16 cellular contexts compared by ENCODE assay signal in the genomic region with DNA sequence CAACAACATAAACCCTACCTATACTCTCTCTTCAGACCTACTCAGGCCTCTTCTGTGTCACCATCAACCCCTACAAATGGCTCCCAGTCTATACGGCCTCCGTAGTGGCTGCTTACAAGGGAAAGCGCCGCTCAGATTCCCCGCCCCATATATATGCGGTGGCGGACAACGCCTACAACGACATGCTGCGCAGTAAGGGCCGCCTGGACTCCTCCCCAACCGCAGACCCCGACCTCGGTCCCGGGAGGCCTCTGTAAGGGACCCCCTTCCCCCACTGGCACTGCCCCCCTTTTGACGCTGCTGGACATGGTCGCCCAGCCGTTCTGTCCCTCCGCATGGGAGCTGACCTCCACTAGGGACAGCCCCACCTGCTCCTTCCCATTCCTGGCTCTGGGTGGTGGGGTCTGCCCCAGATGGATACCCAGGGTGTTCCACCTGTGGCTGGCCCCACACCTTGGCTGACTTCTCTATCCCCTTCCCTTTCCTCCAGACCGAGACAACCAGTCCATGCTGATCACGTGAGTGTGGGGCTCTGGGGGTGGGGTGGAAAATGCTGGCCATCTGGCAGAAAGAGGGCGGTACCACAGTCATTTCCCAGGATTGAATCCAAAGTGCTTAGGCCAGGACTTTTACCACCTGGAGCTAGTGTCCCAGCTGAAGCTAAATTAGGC. TPM values are rescaled to one million over a fixed set of nuclear protein-coding genes. Genes with fewer than 3 reads are reported as not detected.
A peak's percentile ranks its signal among the peaks of the same experiment; 100 is the strongest.
DNase-seq lines count a peak whose midpoint lies in the region; ATAC-seq and TF ChIP-seq lines count a peak whose summit lies in the region.
"Had no signal": no experiment of that assay in that cellular context is flagged by ENCODE, and none has a peak within 500 bp of the region (broad histone marks: within the 10 kb centered on the region; RNA-seq: fewer than 3 reads in every experiment).

No MANE protein-coding gene starts in this region.

- no peaks in the 10 kb centered on the region for H3K36me3 ChIP-seq in GM23338 (ENCODE audit: insufficient read depth)
- no peaks in the 10 kb centered on the region for H3K36me3 ChIP-seq in gastroesophageal sphincter
- H3K36me3 ChIP-seq in psoas muscle (ENCODE audit: insufficient read depth in 1 of 2, low read depth in 1 of 2): no peaks in the 10 kb centered on the region
- H3K36me3 ChIP-seq: adrenal gland, prostate gland had no signal

- H3K36me3 Mint-ChIP-seq in GM23338 (ENCODE audit: low read depth): no peaks in the 10 kb centered on the region
- no peaks in the 10 kb centered on the region for H3K36me3 Mint-ChIP-seq in activated T-helper 17 cell treated with anti-CD3 and anti-CD28 coated beads, Interleukin-2, amount 50 U/mL, for 72 hours (ENCODE audit: low read depth)
- no peaks in the 10 kb centered on the region for H3K36me3 Mint-ChIP-seq in activated naive CD4-positive, alpha-beta T cell treated with anti-CD3 and anti-CD28 coated beads, Interleukin-2, amount 10 ng/mL, durations not matched to agents 7 days and 5 days
- H3K36me3 Mint-ChIP-seq: CD14-positive monocyte had no signal

- peaks cover 33% of the 10 kb centered on the region for H3K4me1 ChIP-seq in GM23338 (ENCODE audit: insufficient read depth)
- peaks cover 0 to 7% (median 0%) of the 10 kb centered on the region in 3 donors for H3K4me1 ChIP-seq in gastroesophageal sphincter
- peaks cover 30% of the 10 kb centered on the region for H3K4me1 ChIP-seq in psoas muscle
- H3K4me1 ChIP-seq: prostate gland had no signal

- H3F3A ChIP-seq in GM23338 (replicated peaks; ENCODE audit: low read depth): 0 out of 2 replicates have a peak, but pooled peaks cover 5% of the 10 kb centered on the region

- H3K9me2 ChIP-seq in GM23338 (ENCODE audit: insufficient read depth): 0 out of 2 replicates have a peak, but pooled peaks cover 4% of the 10 kb centered on the region

- TF ChIP-seq EP300 in gastroesophageal sphincter (IDR thresholded peaks at IDR 0.05): no peak

- H3K9me3 ChIP-seq in gastroesophageal sphincter (no peaks in the 10 kb centered on the region), psoas muscle (no peaks in the 10 kb centered on the region)
- H3K9me3 ChIP-seq: adrenal gland, prostate gland had no signal

- CTCF ChIA-PET in activated naive CD4-positive, alpha-beta T cell treated with anti-CD3 and anti-CD28 coated beads, Interleukin-2, amount 10 ng/mL, durations not matched to agents 7 days and 5 days (lab: Charles Lee): no interaction called here

- no peak overlapping the region for H3K4me3 Mint-ChIP-seq in GM23338
- H3K4me3 Mint-ChIP-seq in activated T-helper 17 cell treated with anti-CD3 and anti-CD28 coated beads, Interleukin-2, amount 50 U/mL, for 72 hours: no peak overlapping the region
- H3K4me3 Mint-ChIP-seq in activated naive CD4-positive, alpha-beta T cell treated with anti-CD3 and anti-CD28 coated beads, Interleukin-2, amount 10 ng/mL, durations not matched to agents 7 days and 5 days: no peak overlapping the region
- H3K4me3 Mint-ChIP-seq: CD14-positive monocyte had no signal

- TF ChIP-seq CTCF in GM23338 (conservative IDR thresholded peaks at IDR 0.05; ENCODE audit: low read depth in 2 of 2) (no peak), gastroesophageal sphincter (IDR thresholded peaks at IDR 0.05) (no peak), psoas muscle (IDR thresholded peaks at IDR 0.05) (no peak)

- intact Hi-C loops in psoas muscle (cut with DNase I): no loop called here

- H3K4me1 Mint-ChIP-seq in GM23338: peaks cover 47% of the 10 kb centered on the region
- peaks cover 5% of the 10 kb centered on the region for H3K4me1 Mint-ChIP-seq in activated T-helper 17 cell treated with anti-CD3 and anti-CD28 coated beads, Interleukin-2, amount 50 U/mL, for 72 hours
- H3K4me1 Mint-ChIP-seq in activated naive CD4-positive, alpha-beta T cell treated with anti-CD3 and anti-CD28 coated beads, Interleukin-2, amount 10 ng/mL, durations not matched to agents 7 days and 5 days: peaks cover 2% of the 10 kb centered on the region
- H3K4me1 Mint-ChIP-seq: CD14-positive monocyte had no signal

- peak; percentile 50 for DNase-seq in GM23338 (ENCODE audit: low spot score)
- peak; percentile 16 for DNase-seq in NCI-H774 (lab: John Stamatoyannopoulos, UW)
- DNase-seq in psoas muscle: peak in 1 of 2 donors; percentile 73
- no peak for DNase-seq in DMS153 treated with DMSO at 0.1 percent for 48 hours (lab: John Stamatoyannopoulos, UW; ENCODE audit: unreplicated experiment)
- no peak for DNase-seq in activated naive CD4-positive, alpha-beta T cell treated with anti-CD3 and anti-CD28 coated beads, Interleukin-2, amount 10 ng/mL, durations not matched to agents 7 days and 5 days
- no peak for DNase-seq in NCI-H2196 treated with DMSO at 0.1 percent for 48 hours (lab: John Stamatoyannopoulos, UW; ENCODE audit: unreplicated experiment)
- DNase-seq: cortex of kidney; NCI-H1105; stimulated activated CD4-positive, alpha-beta T cell treated with anti-CD3 and anti-CD28 coated beads, Interleukin-4, amount 100 ng/mL, for 4 hours; stimulated activated naive CD4-positive, alpha-beta T cell; SW 1271 had no signal

- H4K20me1 ChIP-seq in GM23338 (replicated peaks; ENCODE audit: insufficient read depth): no peaks in the 10 kb centered on the region

- H2AFZ ChIP-seq in GM23338: no peak overlapping the region; the same call in 1 of the 2 replicates

- 18 to 91% methylated on average over 2 to 5 of the region's 22 CpGs for WGBS in gastroesophageal sphincter (ENCODE audit: low coverage in 1 of 2), 2 donors
- 68 to 70% (median 69%) methylated on average over 22 of the region's 22 CpGs for WGBS in psoas muscle, 3 donors

- peaks cover 27% of the 10 kb centered on the region for H3K27me3 Mint-ChIP-seq in GM23338 (ENCODE audit: insufficient read depth, low read depth, poor library complexity)
- H3K27me3 Mint-ChIP-seq in activated T-helper 17 cell treated with anti-CD3 and anti-CD28 coated beads, Interleukin-2, amount 50 U/mL, for 72 hours: peaks cover 31% of the 10 kb centered on the region
- peaks cover 47% of the 10 kb centered on the region for H3K27me3 Mint-ChIP-seq in activated naive CD4-positive, alpha-beta T cell treated with anti-CD3 and anti-CD28 coated beads, Interleukin-2, amount 10 ng/mL, durations not matched to agents 7 days and 5 days

- no peaks in the 10 kb centered on the region for H3K79me2 ChIP-seq in GM23338 (replicated peaks; ENCODE audit: insufficient read depth)

- no peak for TF ChIP-seq POLR2A in gastroesophageal sphincter (IDR thresholded peaks at IDR 0.05)

- H3K4me3 ChIP-seq in GM23338: no peak overlapping the region
- H3K4me3 ChIP-seq in gastroesophageal sphincter: no peak overlapping the region
- no peak overlapping the region for H3K4me3 ChIP-seq in psoas muscle
- H3K4me3 ChIP-seq: adrenal gland, prostate gland had no signal

- 0 out of 2 replicates have a peak overlapping the region, but pooled peaks have one; percentile 44 for H3K27ac Mint-ChIP-seq in GM23338
- no peak overlapping the region for H3K27ac Mint-ChIP-seq in activated T-helper 17 cell treated with anti-CD3 and anti-CD28 coated beads, Interleukin-2, amount 50 U/mL, for 72 hours
- H3K27ac Mint-ChIP-seq in activated naive CD4-positive, alpha-beta T cell treated with anti-CD3 and anti-CD28 coated beads, Interleukin-2, amount 10 ng/mL, durations not matched to agents 7 days and 5 days: no peak overlapping the region
- H3K27ac Mint-ChIP-seq: CD14-positive monocyte had no signal

- H3K27ac ChIP-seq in GM23338 (ENCODE audit: low read depth) (no peak overlapping the region), gastroesophageal sphincter (no peak overlapping the region), psoas muscle (peak overlapping the region; percentile 71)
- H3K27ac ChIP-seq: adrenal gland, prostate gland had no signal

- H3K9me3 Mint-ChIP-seq in GM23338: no peaks in the 10 kb centered on the region
- H3K9me3 Mint-ChIP-seq in activated T-helper 17 cell treated with anti-CD3 and anti-CD28 coated beads, Interleukin-2, amount 50 U/mL, for 72 hours: no peaks in the 10 kb centered on the region
- H3K9me3 Mint-ChIP-seq in activated naive CD4-positive, alpha-beta T cell treated with anti-CD3 and anti-CD28 coated beads, Interleukin-2, amount 10 ng/mL, durations not matched to agents 7 days and 5 days: no peaks in the 10 kb centered on the region
- H3K9me3 Mint-ChIP-seq: CD14-positive monocyte had no signal

- ATAC-seq in GM23338 (no peak), gastroesophageal sphincter (peak; percentile 16), psoas muscle (peak; percentile 18 to 54 (median 44))
- no peak for ATAC-seq in activated T-helper 17 cell treated with anti-CD3 and anti-CD28 coated beads, Interleukin-2, amount 50 U/mL, for 72 hours (replicated peaks)

- H3K27me3 ChIP-seq in GM23338 (ENCODE audit: insufficient read depth): peaks cover 13% of the 10 kb centered on the region; the same call in 1 of the 2 replicates
- H3K27me3 ChIP-seq in gastroesophageal sphincter: peaks cover 63% of the 10 kb centered on the region
- no peaks in the 10 kb centered on the region for H3K27me3 ChIP-seq in psoas muscle (ENCODE audit: insufficient read depth in 3 of 3, low read length in 2 of 3)
- H3K27me3 ChIP-seq: adrenal gland had no signal

- peak overlapping the region; percentile 32; the same call in 1 of the 2 replicates for H3K4me2 ChIP-seq in GM23338

TF ChIP-seq in GM23338, 12 proteins besides CTCF, POLR2A, EP300 and RAD21 (continues in another document):
- no peak for TF ChIP-seq STAT1 (IDR thresholded peaks at IDR 0.05; ENCODE audit: unreplicated experiment)

RNA-seq across cellular contexts. Expression of gene MYH7B, which starts 25.0 kb away (rescaled TPM):
- 0.10 and 0.78 TPM in 2 replicates for total RNA-seq in GM23338 (2014; rRNA removed; shearing (Covaris generic))
- polyA plus RNA-seq in GM23338 (2016; fragmentation: Nextera tagmentation; extraction: Ambion mirVana) (1.0 and 1.1 TPM in 2 replicates), psoas muscle (10 to 100 TPM in 1 of 3 donors, 1 to 10 TPM in 2; 5.7 to 15.0 (median 6.4) TPM)
- total RNA-seq in gastroesophageal sphincter (under 1 TPM; 0.07 to 0.78 (median 0.16) TPM), psoas muscle (100 to 1,000 TPM in 1 of 4 donors, 10 to 100 TPM in 3; 10.6 to 101 (median 22.1) TPM)
- under 1 TPM; 0.24 to 0.29 TPM for total RNA-seq in activated T-helper 17 cell treated with anti-CD3 and anti-CD28 coated beads, Interleukin-2, amount 50 U/mL, for 72 hours
- polyA plus RNA-seq: CD14-positive monocyte had no signal

RNA-seq across cellular contexts. Expression of gene GSS, which starts 25.1 kb away (rescaled TPM):
- 47.5 and 63.3 TPM in 2 replicates for total RNA-seq in GM23338 (2014; rRNA removed; shearing (Covaris generic))
- polyA plus RNA-seq in GM23338 (2016; fragmentation: Nextera tagmentation; extraction: Ambion mirVana) (31.4 and 34.0 TPM in 2 replicates), psoas muscle (10 to 100 TPM; 14.5 to 26.9 (median 24.5) TPM)
- total RNA-seq in gastroesophageal sphincter (10 to 100 TPM; 28.0 to 47.6 (median 35.6) TPM), psoas muscle (10 to 100 TPM; 21.5 to 36.6 (median 26.6) TPM)
- 10 to 100 TPM; 54.7 to 57.4 TPM for total RNA-seq in activated T-helper 17 cell treated with anti-CD3 and anti-CD28 coated beads, Interleukin-2, amount 50 U/mL, for 72 hours

Comparison
In these comparisons a context has a peak if more than half of its experiments do, and no peak if none do; other contexts are left out.
1. ATAC-seq: peak in gastroesophageal sphincter (single experiment) and psoas muscle (4 of 4); none in GM23338 (single experiment) and activated T-helper 17 cell treated with anti-CD3 and anti-CD28 coated beads, Interleukin-2, amount 50 U/mL, for 72 hours (single experiment).
2. DNase-seq: peak in GM23338 (single experiment) and NCI-H774 (single experiment); none in DMS153 treated with DMSO at 0.1 percent for 48 hours (single experiment), activated naive CD4-positive, alpha-beta T cell treated with anti-CD3 and anti-CD28 coated beads, Interleukin-2, amount 10 ng/mL, durations not matched to agents 7 days and 5 days (single experiment) and NCI-H2196 treated with DMSO at 0.1 percent for 48 hours (single experiment).